Comparison of ENCODE assay signal across 8 cellular contexts in the genomic region with DNA sequence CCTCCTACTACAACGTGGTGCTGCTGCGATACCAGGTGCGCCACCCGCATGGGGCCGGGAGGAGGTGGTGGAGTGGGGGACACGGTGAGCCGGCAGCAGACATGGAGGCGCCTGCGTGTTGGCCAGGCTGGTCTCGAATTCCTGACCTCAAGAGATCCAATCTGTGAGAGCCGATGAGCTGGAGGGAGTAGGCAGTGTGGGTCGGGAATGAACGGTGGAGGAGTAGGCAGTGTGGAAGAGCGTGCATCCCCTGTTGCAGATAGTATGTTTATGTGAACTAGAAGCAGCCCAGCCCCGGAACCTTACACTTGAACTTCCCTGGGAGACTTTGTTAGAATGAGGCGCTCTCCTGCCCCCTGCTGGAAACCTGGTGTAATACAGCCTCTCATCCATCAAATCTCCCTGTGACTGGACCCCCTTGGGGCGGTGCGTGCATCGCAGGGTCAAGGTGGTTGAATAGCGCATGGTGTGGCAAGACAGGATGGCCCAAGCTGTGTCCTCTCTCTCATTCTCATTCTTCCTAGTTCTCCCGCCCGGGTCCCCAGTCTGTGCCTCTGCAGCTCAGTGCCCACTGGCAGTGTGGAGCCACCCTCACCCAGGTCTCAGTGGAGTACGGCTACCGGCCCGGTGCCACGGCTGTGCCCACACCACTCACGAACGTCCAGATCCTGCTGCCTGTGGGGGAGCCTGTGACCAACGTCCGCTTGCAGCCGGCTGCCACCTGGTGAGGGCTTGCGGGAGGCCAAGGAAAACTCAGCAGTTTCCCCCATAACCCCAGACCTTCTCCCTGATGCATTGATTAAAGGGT. TPM values are rescaled to one million over a fixed set of nuclear protein-coding genes. Genes with fewer than 3 reads are reported as not detected.
DNase-seq lines count a peak whose midpoint lies in the region; ATAC-seq and TF ChIP-seq lines count a peak whose summit lies in the region.

No MANE protein-coding gene starts in this region.

- no peak overlapping the region for H3K27ac Mint-ChIP-seq in activated CD4-positive, alpha-beta memory T cell treated with anti-CD3 and anti-CD28 coated beads for 36 hours

- POLR2A ChIA-PET in activated CD4-positive, alpha-beta memory T cell treated with anti-CD3 and anti-CD28 coated beads for 36 hours (lab: Charles Lee): interaction anchor here (1.0 kb wide), 1 partner anchor 11 kb away, joined by 3 read pairs; the partner anchor contains the start of gene B3GNT3

- H3K4me3 ChIP-seq in AG09309 (ENCODE audit: control insufficient read depth, low read depth, low read length) (no peak overlapping the region), GM23248 (no peak overlapping the region)
- H3K4me3 ChIP-seq in effector memory CD4-positive, alpha-beta T cell (ENCODE audit: insufficient read depth, low read depth, low read length, poor library complexity, severe bottlenecking): no peak overlapping the region

- H3K9me3 ChIP-seq in GM23248 (ENCODE audit: low read depth): no peaks in the 10 kb centered on the region
- no peaks in the 10 kb centered on the region for H3K9me3 ChIP-seq in effector memory CD4-positive, alpha-beta T cell (ENCODE audit: control insufficient read depth, low read length)

- H3K9ac ChIP-seq in GM23248: no peak overlapping the region

- no peak for DNase-seq in AG09309 (ENCODE audit: low read depth)
- DNase-seq in GM23248: peak; percentile 72
- DNase-seq in NCI-H82 (lab: John Stamatoyannopoulos, UW): peak; percentile 93
- DNase-seq in activated CD4-positive, alpha-beta memory T cell treated with anti-CD3 and anti-CD28 coated beads for 36 hours: peak; percentile 83
- peak; percentile 41 to 57 (median 46) for DNase-seq in effector memory CD4-positive, alpha-beta T cell
- DNase-seq in mucosa of gallbladder (ENCODE audit: low spot score): peak; percentile 66
- peak; percentile 32 to 63 for DNase-seq in stimulated activated CD8-positive, alpha-beta memory T cell treated with anti-CD3 and anti-CD28 coated beads, Interleukin-7, amount 100 ng/mL, for 1 hour (ENCODE audit: low read depth in 2 of 2)

- H3K36me3 ChIP-seq in GM23248 (ENCODE audit: low read depth): no peaks in the 10 kb centered on the region
- peaks cover 44% of the 10 kb centered on the region for H3K36me3 ChIP-seq in effector memory CD4-positive, alpha-beta T cell (ENCODE audit: control insufficient read depth, insufficient read depth, low read length)

- peaks cover 4% of the 10 kb centered on the region for H3K4me1 Mint-ChIP-seq in activated CD4-positive, alpha-beta memory T cell treated with anti-CD3 and anti-CD28 coated beads for 36 hours (ENCODE audit: low read depth)

- no peak overlapping the region for H3K27ac ChIP-seq in GM23248
- no peak overlapping the region for H3K27ac ChIP-seq in effector memory CD4-positive, alpha-beta T cell (ENCODE audit: insufficient read depth, low read length, poor library complexity, severe bottlenecking)

- no peak overlapping the region for H3K4me3 Mint-ChIP-seq in activated CD4-positive, alpha-beta memory T cell treated with anti-CD3 and anti-CD28 coated beads for 36 hours

- intact Hi-C loops in activated CD4-positive, alpha-beta memory T cell treated with anti-CD3 and anti-CD28 coated beads for 36 hours (cut with micrococcal nuclease): loop anchor here (1.0 to 2.0 kb wide), 3 partner anchors 65 to 80 kb away; partner anchors contain the start of gene MAP1S

- no peaks in the 10 kb centered on the region for H3F3A ChIP-seq in GM23248 (ENCODE audit: insufficient read depth)

- in situ Hi-C loops in GM23248 (cut with MboI): no loop called here

- no peaks in the 10 kb centered on the region for H3K9me2 ChIP-seq in GM23248 (ENCODE audit: insufficient read depth)

- no peaks in the 10 kb centered on the region for H3K9me3 Mint-ChIP-seq in activated CD4-positive, alpha-beta memory T cell treated with anti-CD3 and anti-CD28 coated beads for 36 hours

- 42 to 43% methylated on average over 32 of the region's 32 CpGs for WGBS in GM23248 (ENCODE audit: low coverage in 1 of 2, low lambda C conversion rate in 2 of 2, missing lambda C conversion rate in 2 of 2), 2 experiments

- H3K27me3 Mint-ChIP-seq in activated CD4-positive, alpha-beta memory T cell treated with anti-CD3 and anti-CD28 coated beads for 36 hours: no peaks in the 10 kb centered on the region

- H3K79me2 ChIP-seq in GM23248 (ENCODE audit: insufficient read depth): no peaks in the 10 kb centered on the region

- peak overlapping the region; percentile 52 for H2AFZ ChIP-seq in GM23248

- H3K4me1 ChIP-seq in GM23248 (ENCODE audit: insufficient read depth): no peaks in the 10 kb centered on the region
- peaks cover 7% of the 10 kb centered on the region for H3K4me1 ChIP-seq in effector memory CD4-positive, alpha-beta T cell (ENCODE audit: control insufficient read depth, insufficient read depth, low read length, poor library complexity, severe bottlenecking)

- TF ChIP-seq CTCF in AG09309 (IDR thresholded peaks at IDR 0.05; ENCODE audit: control insufficient read depth, insufficient read depth, low read depth, low read length, missing control alignments): peak; percentile 81

- H3K27me3 ChIP-seq in GM23248 (replicated peaks; ENCODE audit: insufficient read depth): no peaks in the 10 kb centered on the region
- no peaks in the 10 kb centered on the region for H3K27me3 ChIP-seq in effector memory CD4-positive, alpha-beta T cell (replicated peaks; ENCODE audit: control insufficient read depth, insufficient read depth, low read length, poor library complexity, severe bottlenecking)

- H4K20me1 ChIP-seq in GM23248 (ENCODE audit: insufficient read depth): no peaks in the 10 kb centered on the region

- ATAC-seq in HG02852 (IDR thresholded peaks at IDR 0.05; ENCODE audit: unreplicated experiment): no peak

- CTCF ChIA-PET in activated CD4-positive, alpha-beta memory T cell treated with anti-CD3 and anti-CD28 coated beads for 36 hours (lab: Charles Lee): interaction anchor here (0.6 to 5.8 kb wide), 17 partner anchors 8 to 1579 kb away, joined by 3 to 55 read pairs (median 3); partner anchors contain the start of gene RPL18A

- H3K4me2 ChIP-seq in GM23248 (ENCODE audit: unreplicated experiment): no peak overlapping the region

- H3K36me3 Mint-ChIP-seq in activated CD4-positive, alpha-beta memory T cell treated with anti-CD3 and anti-CD28 coated beads for 36 hours: peaks cover 32% of the 10 kb centered on the region

RNA-seq across cellular contexts. Expression of gene B3GNT3, which starts 10.5 kb away (rescaled TPM):
- not detected in 2 replicates for total RNA-seq in GM23248 (2014; rRNA removed; shearing (Covaris generic))
- polyA plus RNA-seq in GM23248 (2016; fragmentation: Nextera tagmentation; extraction: Ambion mirVana): not detected in 2 replicates
- under 1 TPM; 0.26 to 0.34 TPM for total RNA-seq in activated CD4-positive, alpha-beta memory T cell treated with anti-CD3 and anti-CD28 coated beads for 36 hours
- total RNA-seq in mucosa of gallbladder: 243 TPM

RNA-seq across cellular contexts. Expression of gene FCHO1, which starts 33.1 kb away (rescaled TPM):
- 0.43 and 0.89 TPM in 2 replicates for total RNA-seq in GM23248 (2014; rRNA removed; shearing (Covaris generic))
- 0.96 and 1.1 TPM in 2 replicates for polyA plus RNA-seq in GM23248 (2016; fragmentation: Nextera tagmentation; extraction: Ambion mirVana)
- 10 to 100 TPM; 54.3 to 54.5 TPM for total RNA-seq in activated CD4-positive, alpha-beta memory T cell treated with anti-CD3 and anti-CD28 coated beads for 36 hours
- 19.8 TPM for total RNA-seq in mucosa of gallbladder

RNA-seq across cellular contexts. Expression of gene INSL3, which starts 36.9 kb away (rescaled TPM):
- total RNA-seq in GM23248 (2014; rRNA removed; shearing (Covaris generic)): not detected in 2 replicates
- polyA plus RNA-seq in GM23248 (2016; fragmentation: Nextera tagmentation; extraction: Ambion mirVana): not detected in 2 replicates
- 1 to 10 TPM; 6.8 to 8.3 TPM for total RNA-seq in activated CD4-positive, alpha-beta memory T cell treated with anti-CD3 and anti-CD28 coated beads for 36 hours
- not detected for total RNA-seq in mucosa of gallbladder

Comparison
In these comparisons a context has a peak if more than half of its experiments do, and no peak if none do; other contexts are left out.
1. RNA of gene B3GNT3, which starts 10.5 kb away (total RNA-seq): 243 TPM in mucosa of gallbladder (single experiment); 0.26 to 0.34 TPM in activated CD4-positive, alpha-beta memory T cell treated with anti-CD3 and anti-CD28 coated beads for 36 hours and not detected in GM23248; every median in the first group is over 100 times any median in the second.
2. RNA of gene FCHO1, which starts 33.1 kb away (total RNA-seq): 54.3 to 54.5 TPM in activated CD4-positive, alpha-beta memory T cell treated with anti-CD3 and anti-CD28 coated beads for 36 hours and 19.8 TPM in mucosa of gallbladder (single experiment); 0.43 to 0.89 TPM in GM23248; every median in the first group is over 10 times any median in the second.